ENCODE assay signal across 8 cellular contexts in genomic region chrX:153970398-153971123, GRCh38. TPM values are rescaled to one million over a fixed set of nuclear protein-coding genes. Genes with fewer than 3 reads are reported as not detected.
A peak's percentile ranks its signal among the peaks of the same experiment; 100 is the strongest.
DNase-seq lines count a peak whose midpoint lies in the region; ATAC-seq and TF ChIP-seq lines count a peak whose summit lies in the region.

No MANE protein-coding gene starts in this region.

- H3K4me1 Mint-ChIP-seq in progenitor cell of endocrine pancreas (ENCODE audit: low read depth) = peaks cover 38% of the 10 kb centered on the region

- H3K27me3 ChIP-seq in adipocyte (replicated peaks; ENCODE audit: control insufficient read depth, insufficient read depth, low read length) = no peaks in the 10 kb centered on the region

- intact Hi-C loops in left cardiac atrium (cut with DNase I) = no loop called here

- H3K27ac Mint-ChIP-seq in progenitor cell of endocrine pancreas = peak overlapping the region; percentile 100

- no peaks in the 10 kb centered on the region for H3K36me3 Mint-ChIP-seq in progenitor cell of endocrine pancreas (ENCODE audit: insufficient read depth)

- H3K4me3 ChIP-seq in adipocyte (ENCODE audit: low read length) = peak overlapping the region; percentile 99

- H3K36me3 ChIP-seq in adipocyte (ENCODE audit: control insufficient read depth, insufficient read depth, low read length, severe bottlenecking) = no peaks in the 10 kb centered on the region

- H3K9me3 Mint-ChIP-seq in progenitor cell of endocrine pancreas (ENCODE audit: low read depth) = no peaks in the 10 kb centered on the region

- no peaks in the 10 kb centered on the region for H3K9me3 ChIP-seq in adipocyte (ENCODE audit: control insufficient read depth, low read length)

- H3K9ac ChIP-seq in adipocyte (ENCODE audit: low read length) = peak overlapping the region; percentile 100

- DNase-seq in DMS53 (lab: John Stamatoyannopoulos, UW) = peak; percentile 69
- DNase-seq in DMS53 treated with DMSO at 0.1 percent for 48 hours (lab: John Stamatoyannopoulos, UW; ENCODE audit: unreplicated experiment) = no peak
- DNase-seq in NCI-H460 (ENCODE audit: extremely low read depth, low read depth) = peak; percentile 62
- peak; percentile 60 for DNase-seq in adipocyte (ENCODE audit: low read depth)
- DNase-seq in left cardiac atrium = no peak
- no peak for DNase-seq in progenitor cell of endocrine pancreas (ENCODE audit: low spot score, unreplicated experiment)

- peak overlapping the region; percentile 100 for H3K4me3 Mint-ChIP-seq in progenitor cell of endocrine pancreas (ENCODE audit: low read depth)

- no peak for TF ChIP-seq CTCF in progenitor cell of endocrine pancreas (IDR thresholded peaks at IDR 0.05; ENCODE audit: unreplicated experiment)

- no peaks in the 10 kb centered on the region for H3K27me3 Mint-ChIP-seq in progenitor cell of endocrine pancreas

- ATAC-seq in HG02642 (IDR thresholded peaks at IDR 0.05; ENCODE audit: poor library complexity, unreplicated experiment) (peak; percentile 1), left cardiac atrium (peak; percentile 14 to 21), HG03432 (IDR thresholded peaks at IDR 0.05; ENCODE audit: unreplicated experiment) (no peak)

- H3K4me1 ChIP-seq in adipocyte (ENCODE audit: control insufficient read depth, insufficient read depth, low read length) = peaks cover 51% of the 10 kb centered on the region

RNA-seq across cellular contexts. Expression of gene HCFC1, which starts 1.1 kb away (rescaled TPM):
- total RNA-seq in NCI-H460 (2014; rRNA removed; shearing (Covaris generic)) = 28.0 and 30.3 TPM in 2 replicates
- polyA plus RNA-seq in NCI-H460 (2014; cell fraction: nucleus; rRNA removed) = 29.6 and 30.7 TPM in 2 replicates
- 10 to 100 TPM; 30.4 to 35.7 TPM for total RNA-seq in left cardiac atrium
- total RNA-seq in progenitor cell of endocrine pancreas = 105 and 121 TPM in 2 replicates

RNA-seq across cellular contexts. Expression of gene TMEM187, which starts 2.0 kb away (rescaled TPM):
- total RNA-seq in NCI-H460 (2014; rRNA removed; shearing (Covaris generic)) = 10.0 and 10.3 TPM in 2 replicates
- 8.8 and 13.0 TPM in 2 replicates for polyA plus RNA-seq in NCI-H460 (2014; cell fraction: nucleus; rRNA removed)
- total RNA-seq in left cardiac atrium (1 to 10 TPM; 7.7 to 9.2 TPM), progenitor cell of endocrine pancreas (10.2 and 11.7 TPM in 2 replicates)

RNA-seq across cellular contexts. Expression of gene RENBP, which starts 26.1 kb away (rescaled TPM):
- 0.66 and 0.87 TPM in 2 replicates for total RNA-seq in NCI-H460 (2014; rRNA removed; shearing (Covaris generic))
- polyA plus RNA-seq in NCI-H460 (2014; cell fraction: nucleus; rRNA removed) = 0.39 TPM in 1 of 2 replicates, not detected in the other
- total RNA-seq in left cardiac atrium (10 to 100 TPM; 14.7 to 14.8 TPM), progenitor cell of endocrine pancreas (2.5 and 3.3 TPM in 2 replicates)

RNA-seq across cellular contexts. Expression of gene NAA10, which starts 35.7 kb away (rescaled TPM):
- 136 and 150 TPM in 2 replicates for total RNA-seq in NCI-H460 (2014; rRNA removed; shearing (Covaris generic))
- polyA plus RNA-seq in NCI-H460 (2014; cell fraction: nucleus; rRNA removed) = 341 and 541 TPM in 2 replicates
- 10 to 100 TPM; 67.4 to 81.4 TPM for total RNA-seq in left cardiac atrium
- 85.3 and 86.3 TPM in 2 replicates for total RNA-seq in progenitor cell of endocrine pancreas

RNA-seq across cellular contexts. Expression of gene ARHGAP4, which starts 44.5 kb away (rescaled TPM):
- 51.5 and 55.0 TPM in 2 replicates for total RNA-seq in NCI-H460 (2014; rRNA removed; shearing (Covaris generic))
- 569 and 681 TPM in 2 replicates for polyA plus RNA-seq in NCI-H460 (2014; cell fraction: nucleus; rRNA removed)
- total RNA-seq in left cardiac atrium (10 to 100 TPM; 19.3 to 20.4 TPM), progenitor cell of endocrine pancreas (16.4 and 16.7 TPM in 2 replicates)

Comparison
In these comparisons a context has a peak if more than half of its experiments do, and no peak if none do; other contexts are left out.
1. DNase-seq: peak in DMS53 (single experiment), NCI-H460 (single experiment) and adipocyte (single experiment); none in DMS53 treated with DMSO at 0.1 percent for 48 hours (single experiment), left cardiac atrium (single experiment) and progenitor cell of endocrine pancreas (single experiment).